27 cellular contexts compared by ENCODE assay signal in the genomic region with DNA sequence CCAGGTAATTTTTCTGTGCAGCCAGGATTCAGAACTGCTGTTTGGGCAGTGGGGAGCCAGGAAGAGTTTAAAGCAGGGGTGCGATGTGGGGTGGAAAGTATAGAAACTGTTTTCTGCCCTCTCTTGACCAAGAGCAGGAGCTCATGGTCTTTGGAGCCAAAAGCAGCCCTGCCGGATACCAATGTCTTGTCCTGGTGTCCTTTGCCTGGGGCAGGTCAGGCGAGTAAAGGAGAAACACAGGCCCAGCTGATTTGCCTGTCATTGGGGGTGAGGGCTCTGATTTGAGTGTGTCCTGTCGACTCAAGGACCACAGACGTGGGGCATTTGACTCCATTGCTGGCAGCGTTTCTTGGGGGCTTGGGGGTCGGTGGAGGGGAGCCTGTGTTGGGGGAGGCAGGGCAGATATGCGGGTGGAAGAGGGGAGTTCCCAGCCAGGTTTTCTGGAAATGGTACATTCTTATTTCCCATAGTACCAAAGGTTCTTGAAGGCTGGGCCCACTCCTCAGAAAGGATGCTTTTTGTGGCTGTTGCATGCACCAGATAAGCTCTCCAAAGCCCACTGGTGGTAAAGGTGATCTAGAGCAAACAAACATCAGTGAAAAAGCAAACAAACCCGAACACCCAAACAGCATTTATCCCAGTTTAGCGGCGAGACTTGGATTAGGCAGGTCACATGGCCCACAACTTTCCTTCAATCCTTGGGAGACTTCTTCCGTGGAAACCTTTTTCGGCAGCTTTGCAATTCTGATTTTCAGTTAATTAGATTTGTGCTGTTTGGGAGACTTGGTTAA. TPM values are rescaled to one million over a fixed set of nuclear protein-coding genes. Genes with fewer than 3 reads are reported as not detected.
A peak's percentile ranks its signal among the peaks of the same experiment; 100 is the strongest.
DNase-seq lines count a peak whose midpoint lies in the region; ATAC-seq and TF ChIP-seq lines count a peak whose summit lies in the region.
"Had no signal": no experiment of that assay in that cellular context is flagged by ENCODE, and none has a peak within 500 bp of the region (broad histone marks: within the 10 kb centered on the region; RNA-seq: fewer than 3 reads in every experiment).

No MANE protein-coding gene starts in this region.

- H3K4me3 ChIP-seq in heart right ventricle (no peak overlapping the region), foreskin fibroblast (ENCODE audit: low read depth in 1 of 2, low read length in 2 of 2) (no peak overlapping the region), ovary (no peak overlapping the region)
- H3K4me3 ChIP-seq: adrenal gland, body of pancreas, lower lobe of right lung, pancreas, PC-9, tibial nerve had no signal

- H3K27me3 ChIP-seq in heart right ventricle: no peaks in the 10 kb centered on the region
- no peaks in the 10 kb centered on the region for H3K27me3 ChIP-seq in ovary
- H3K27me3 ChIP-seq: adrenal gland, body of pancreas, pancreas, tibial nerve had no signal

- H3K36me3 ChIP-seq in heart right ventricle: peaks cover 0 to 9% (median 0%) of the 10 kb centered on the region in 9 donors
- H3K36me3 ChIP-seq in ovary: no peaks in the 10 kb centered on the region
- H3K36me3 ChIP-seq: adrenal gland, lower lobe of right lung, pancreas, tibial nerve had no signal

- 85 to 86% methylated on average over 13 of the region's 13 CpGs for WGBS in heart right ventricle, 2 donors
- 85 to 94% (median 91%) methylated on average over 13 of the region's 13 CpGs for WGBS in ovary, 3 donors

- no peak for TF ChIP-seq CTCF in heart right ventricle (IDR thresholded peaks at IDR 0.05)
- no peak for TF ChIP-seq CTCF in foreskin fibroblast (IDR thresholded peaks at IDR 0.05; ENCODE audit: low read depth, low read length)
- TF ChIP-seq CTCF in ovary (IDR thresholded peaks at IDR 0.05): no peak

- TF ChIP-seq EP300 in ovary (IDR thresholded peaks at IDR 0.05): no peak

- intact Hi-C loops in left ventricle myocardium superior (cut with micrococcal nuclease): no loop called here
- intact Hi-C loops in heart right ventricle (cut with DNase I): no loop called here
- intact Hi-C loops in ovary (cut with DNase I): no loop called here

- no peak for TF ChIP-seq POLR2A in ovary (IDR thresholded peaks at IDR 0.05)

- ATAC-seq in left ventricle myocardium superior (peak; percentile 29), heart right ventricle (no peak)
- ATAC-seq: activated CD8-positive, alpha-beta memory T cell treated with anti-CD3 and anti-CD28 coated beads, Interleukin-2, amount 10 ng/mL, durations not matched to agents 7 days and 5 days; body of pancreas; lower lobe of right lung; naive thymus-derived CD8-positive, alpha-beta T cell; right cardiac atrium; Right ventricle myocardium inferior had no signal

- no peak for DNase-seq in left ventricle myocardium superior
- no peak for DNase-seq in heart right ventricle
- peak; percentile 14 for DNase-seq in NCI-H774 (lab: John Stamatoyannopoulos, UW)
- DNase-seq in islet precursor cell: peak; percentile 74
- DNase-seq in NCI-H524 (lab: John Stamatoyannopoulos, UW): no peak
- DNase-seq in foreskin fibroblast: no peak
- DNase-seq in stimulated activated CD4-positive, alpha-beta T cell treated with anti-CD3 and anti-CD28 coated beads, Interleukin-4, amount 100 ng/mL, for 4 hours: no peak
- DNase-seq in ovary: no peak
- DNase-seq: activated CD4-positive, alpha-beta T cell treated with anti-CD3 and anti-CD28 coated beads, Interleukin-2, amount 10 ng/mL, durations not matched to agents 7 days and 5 days; activated CD8-positive, alpha-beta memory T cell treated with anti-CD3 and anti-CD28 coated beads, Interleukin-2, amount 10 ng/mL, durations not matched to agents 7 days and 5 days; activated naive CD4-positive, alpha-beta T cell treated with anti-CD3 and anti-CD28 coated beads for 36 hours; activated T-cell treated with anti-CD3 and anti-CD28 coated beads, Interleukin-2, amount 50 U/mL, for 48 hours; adrenal gland; body of pancreas; DMS79 treated with DMSO at 0.1 percent for 48 hours; HFFc6; lower lobe of right lung; naive thymus-derived CD8-positive, alpha-beta T cell; NCI-H187 treated with DMSO at 0.1 percent for 48 hours; pancreas; PC-9; right cardiac atrium; stimulated activated CD4-positive, alpha-beta T cell treated with anti-CD3 and anti-CD28 coated beads, Interleukin-2, amount 100 ng/mL, for 24 hours; WERI-Rb-1 had no signal

- H3K27ac ChIP-seq in heart right ventricle: no peak overlapping the region
- no peak overlapping the region for H3K27ac ChIP-seq in ovary
- H3K27ac ChIP-seq: body of pancreas, HL-60, lower lobe of right lung, pancreas, PC-9, tibial nerve, WERI-Rb-1 had no signal

- H3K9me3 ChIP-seq in heart right ventricle (no peaks in the 10 kb centered on the region), ovary (no peaks in the 10 kb centered on the region)
- H3K9me3 ChIP-seq: adrenal gland, body of pancreas, lower lobe of right lung, pancreas, tibial nerve had no signal

- H3K4me1 ChIP-seq in heart right ventricle (peaks cover 0 to 15% (median 3%) of the 10 kb centered on the region in 9 donors), ovary (ENCODE audit: insufficient read depth) (peaks cover 15% of the 10 kb centered on the region)
- H3K4me1 ChIP-seq: body of pancreas, lower lobe of right lung, pancreas, tibial nerve had no signal

RNA-seq across cellular contexts. Expression of gene MSI2, which starts 58.9 kb away (rescaled TPM):
- total RNA-seq in left ventricle myocardium superior (90.7 TPM), heart right ventricle (100 to 1,000 TPM in 9 of 10 donors, 10 to 100 TPM in 1; 94.2 to 135 (median 121) TPM), ovary (100 to 1,000 TPM; 110 to 199 (median 149) TPM)
- polyA plus RNA-seq in heart right ventricle (10 to 100 TPM; 25.5 to 27.1 TPM), ovary (100 to 1,000 TPM in 1 of 2 donors, 10 to 100 TPM in 1; 43.1 to 105 TPM)

Comparison
In these comparisons a context has a peak if more than half of its experiments do, and no peak if none do; other contexts are left out.
1. DNase-seq: peak in NCI-H774 (single experiment) and islet precursor cell (single experiment); none in left ventricle myocardium superior (single experiment), heart right ventricle (0 of 2), NCI-H524 (0 of 2), foreskin fibroblast (0 of 2), stimulated activated CD4-positive, alpha-beta T cell treated with anti-CD3 and anti-CD28 coated beads, Interleukin-4, amount 100 ng/mL, for 4 hours (0 of 2) and ovary (0 of 5).